In genomic region chr2:127087780-127088495, GRCh38 we compare ENCODE assay signal across 13 cellular contexts. TPM values are rescaled to one million over a fixed set of nuclear protein-coding genes. Genes with fewer than 3 reads are reported as not detected.
DNase-seq lines count a peak whose midpoint lies in the region; ATAC-seq, FAIRE-seq and TF ChIP-seq lines count a peak whose summit lies in the region.
"Had no signal": no experiment of that assay in that cellular context is flagged by ENCODE, and none has a peak within 500 bp of the region (broad histone marks: within the 10 kb centered on the region; RNA-seq: fewer than 3 reads in every experiment).

No MANE protein-coding gene starts in this region.

- H3K9me3 Mint-ChIP-seq in neural progenitor cell: peaks cover 9% of the 10 kb centered on the region

- H3K27ac Mint-ChIP-seq in neural progenitor cell: peak overlapping the region; percentile 37

- H3K79me2 ChIP-seq in neural progenitor cell (ENCODE audit: low read depth): peaks cover 14% of the 10 kb centered on the region

- intact Hi-C loops in heart left ventricle (cut with DNase I): no loop called here
- intact Hi-C loops in Right ventricle myocardium inferior (cut with DNase I): no loop called here
- intact Hi-C loops in esophagus muscularis mucosa (cut with DNase I): no loop called here

- peak overlapping the region in 9 of 12 donors; percentile 65 to 86 (median 74) for H3K27ac ChIP-seq in heart left ventricle
- peak overlapping the region; percentile 60 to 80 (median 76) for H3K27ac ChIP-seq in esophagus muscularis mucosa (replicated peaks in 1 of 4)
- no peak overlapping the region for H3K27ac ChIP-seq in neural progenitor cell

- H3K36me3 ChIP-seq in heart left ventricle: no peaks in the 10 kb centered on the region
- H3K36me3 ChIP-seq in esophagus muscularis mucosa: peaks cover 0 to 6% (median 0%) of the 10 kb centered on the region in 4 donors
- H3K36me3 ChIP-seq in neural progenitor cell: no peaks in the 10 kb centered on the region

- ATAC-seq in heart left ventricle (no peak), Right ventricle myocardium inferior (no peak), GM18907 (IDR thresholded peaks at IDR 0.05; ENCODE audit: unreplicated experiment) (no peak), HG02970 (IDR thresholded peaks at IDR 0.05; ENCODE audit: low FRiP score, unreplicated experiment) (no peak)
- ATAC-seq: A549 had no signal

- TF ChIP-seq EP300 in esophagus muscularis mucosa (IDR thresholded peaks at IDR 0.05): no peak

- H2AFZ ChIP-seq in neural progenitor cell (replicated peaks): no peak overlapping the region

- H3K4me2 ChIP-seq in neural progenitor cell: peak overlapping the region; percentile 62
- H3K4me2 ChIP-seq: A549 had no signal

- H3K9me3 ChIP-seq in heart left ventricle (no peaks in the 10 kb centered on the region), esophagus muscularis mucosa (no peaks in the 10 kb centered on the region), neural progenitor cell (ENCODE audit: low read depth) (no peaks in the 10 kb centered on the region)
- H3K9me3 ChIP-seq: A549 had no signal

- H3K4me1 Mint-ChIP-seq in neural progenitor cell: peaks cover 34% of the 10 kb centered on the region

- TF ChIP-seq POLR2A in heart left ventricle (IDR thresholded peaks at IDR 0.05): no peak
- no peak for TF ChIP-seq POLR2A in esophagus muscularis mucosa (IDR thresholded peaks at IDR 0.05; ENCODE audit: low read depth)

- H3K4me3 ChIP-seq in heart left ventricle (peak overlapping the region in 3 of 12 donors; percentile 31 to 45 (median 32)), esophagus muscularis mucosa (peak overlapping the region in 3 of 4 donors; percentile 32 to 48 (median 34)), neural progenitor cell (no peak overlapping the region)
- H3K4me3 ChIP-seq: A549 had no signal

- peaks cover 10% of the 10 kb centered on the region for H3K36me3 Mint-ChIP-seq in neural progenitor cell

- DNase-seq in heart left ventricle (peak in 1 of 5 donors; percentile 19), Right ventricle myocardium inferior (ENCODE audit: missing footprints) (no peak), esophagus muscularis mucosa (ENCODE audit: extremely low spot score) (no peak), neural progenitor cell (ENCODE audit: low spot score) (no peak), urothelium cell line (ENCODE audit: low spot score) (no peak), NCI-H1417 (lab: John Stamatoyannopoulos, UW) (no peak)
- DNase-seq: amniotic stem cell, erythroblast, NCI-H69, T-helper 1 cell had no signal

- peak; percentile 35 for FAIRE-seq in urothelium cell line (lab: Jason Lieb, UNC)
- FAIRE-seq: A549 had no signal

- peaks cover 4% of the 10 kb centered on the region for H3F3A ChIP-seq in neural progenitor cell (ENCODE audit: low read depth)

- no peak overlapping the region for H3K4me3 Mint-ChIP-seq in neural progenitor cell

- H3K9ac ChIP-seq in neural progenitor cell: no peak overlapping the region

- peaks cover 11% of the 10 kb centered on the region for H3K27me3 Mint-ChIP-seq in neural progenitor cell (ENCODE audit: insufficient read depth, low read depth)

- 56 to 75% (median 67%) methylated on average over 13 of the region's 13 CpGs for WGBS in heart left ventricle, 4 donors
- 81% methylated on average over 6 of the region's 13 CpGs for WGBS in esophagus muscularis mucosa

- H3K4me1 ChIP-seq in heart left ventricle: peaks cover 3 to 51% (median 32%) of the 10 kb centered on the region in 12 donors
- peaks cover 26 to 75% (median 63%) of the 10 kb centered on the region in 4 donors for H3K4me1 ChIP-seq in esophagus muscularis mucosa
- peaks cover 28% of the 10 kb centered on the region for H3K4me1 ChIP-seq in neural progenitor cell

- H4K20me1 ChIP-seq in neural progenitor cell (ENCODE audit: low read depth): no peaks in the 10 kb centered on the region

- no peak for TF ChIP-seq CTCF in heart left ventricle (IDR thresholded peaks at IDR 0.05)
- no peak for TF ChIP-seq CTCF in esophagus muscularis mucosa (IDR thresholded peaks at IDR 0.05)
- no peak for TF ChIP-seq CTCF in neural progenitor cell (IDR thresholded peaks at IDR 0.05)

- H3K27me3 ChIP-seq in heart left ventricle: peaks cover 0 to 6% (median 0%) of the 10 kb centered on the region in 9 donors
- no peaks in the 10 kb centered on the region for H3K27me3 ChIP-seq in esophagus muscularis mucosa
- H3K27me3 ChIP-seq in neural progenitor cell: no peaks in the 10 kb centered on the region

RNA-seq across cellular contexts. Expression of gene BIN1, which starts 19.0 kb away (rescaled TPM):
- total RNA-seq in heart left ventricle: 10 to 100 TPM; 10.9 to 22.2 (median 16.8) TPM
- polyA plus RNA-seq in heart left ventricle: 1 to 10 TPM; 4.3 to 9.6 TPM
- total RNA-seq in Right ventricle myocardium inferior: 17.9 TPM
- total RNA-seq in esophagus muscularis mucosa: 10 to 100 TPM; 32.4 to 78.2 (median 50.2) TPM
- 26.9 and 55.9 TPM in 2 replicates for total RNA-seq in neural progenitor cell (ENCODE audit: low replicate concordance)
